In genomic region chr5:179795049-179795862, GRCh38 we compare ENCODE assay signal across 8 cellular contexts. TPM values are rescaled to one million over a fixed set of nuclear protein-coding genes. Genes with fewer than 3 reads are reported as not detected.
DNase-seq lines count a peak whose midpoint lies in the region; ATAC-seq, FAIRE-seq and TF ChIP-seq lines count a peak whose summit lies in the region.

No MANE protein-coding gene starts in this region.

- H3K9me3 ChIP-seq in DOHH2 (ENCODE audit: control insufficient read depth, insufficient read depth, low read length) (no peaks in the 10 kb centered on the region), esophagus squamous epithelium (no peaks in the 10 kb centered on the region), pancreas (no peaks in the 10 kb centered on the region)

- peaks cover 29% of the 10 kb centered on the region; the same call in 1 of the 2 replicates for H3K36me3 ChIP-seq in DOHH2 (ENCODE audit: control insufficient read depth, low read length)
- peaks cover 21 to 33% (median 22%) of the 10 kb centered on the region in 3 donors for H3K36me3 ChIP-seq in esophagus squamous epithelium
- H3K36me3 ChIP-seq in pancreas = peaks cover 0 to 26% (median 8%) of the 10 kb centered on the region in 3 donors

- H3K79me2 ChIP-seq in DOHH2 (ENCODE audit: control insufficient read depth, low read length) = no peaks in the 10 kb centered on the region

- no peaks in the 10 kb centered on the region for H3F3A ChIP-seq in DOHH2 (ENCODE audit: control insufficient read depth, insufficient read depth)

- H3K4me3 ChIP-seq in DOHH2 (ENCODE audit: low read length) (peak overlapping the region; percentile 91), esophagus squamous epithelium (peak overlapping the region; percentile 48 to 70 (median 58)), pancreas (peak overlapping the region; percentile 69 to 86 (median 78))

- ATAC-seq in HG02973 (IDR thresholded peaks at IDR 0.05; ENCODE audit: unreplicated experiment) (peak; percentile 6), SK-N-SH treated with all-trans-retinoic acid at 6 μM for 48 hours (peak; percentile 5), pancreas (peak; percentile 7 to 20 (median 10)), GM18517 (IDR thresholded peaks at IDR 0.05; ENCODE audit: unreplicated experiment) (no peak)

- H3K9me2 ChIP-seq in DOHH2 (replicated peaks; ENCODE audit: control insufficient read depth, low read length) = no peaks in the 10 kb centered on the region

- H3K27me3 ChIP-seq in DOHH2 (ENCODE audit: control insufficient read depth, low read length) = no peaks in the 10 kb centered on the region
- H3K27me3 ChIP-seq in esophagus squamous epithelium = no peaks in the 10 kb centered on the region
- H3K27me3 ChIP-seq in pancreas = no peaks in the 10 kb centered on the region

- H3K4me1 ChIP-seq in DOHH2 (ENCODE audit: control insufficient read depth, low read length) = peaks cover 23% of the 10 kb centered on the region
- peaks cover 41 to 66% (median 43%) of the 10 kb centered on the region in 3 donors for H3K4me1 ChIP-seq in esophagus squamous epithelium
- peaks cover 5 to 12% (median 6%) of the 10 kb centered on the region in 3 donors for H3K4me1 ChIP-seq in pancreas

- H3K27ac ChIP-seq in DOHH2 (ENCODE audit: low read depth, low read length) (no peak overlapping the region), esophagus squamous epithelium (peak overlapping the region; percentile 81 to 93 (median 86)), pancreas (peak overlapping the region; percentile 84 to 91 (median 90))

- H4K20me1 ChIP-seq in DOHH2 (ENCODE audit: control insufficient read depth, insufficient read depth, low read depth, low read length) = no peaks in the 10 kb centered on the region

- TF ChIP-seq CTCF in DOHH2 (IDR thresholded peaks at IDR 0.05; ENCODE audit: low read depth, low read length, poor library complexity, severe bottlenecking) (no peak), esophagus squamous epithelium (IDR thresholded peaks at IDR 0.05) (no peak), pancreas (IDR thresholded peaks at IDR 0.05) (no peak)

- DNase-seq in esophagus squamous epithelium (lab: John Stamatoyannopoulos, UW) (no peak), pancreas (peak in 5 of 6 donors; percentile 40 to 83 (median 54)), cortex of kidney (lab: John Stamatoyannopoulos, UW) (no peak), HCEC 1CT (no peak)

- intact Hi-C loops in esophagus squamous epithelium (cut with DNase I) = loop anchor here (5.0 kb wide), 1 partner anchor 112 kb away; the partner anchor contains the start of gene TBC1D9B
- intact Hi-C loops in pancreas (cut with DNase I) = loop anchor here in 1 of 3 donors (10.0 kb wide), 1 partner anchor 130 kb away; no protein-coding TSS in a partner anchor

- FAIRE-seq in pancreas (lab: Jason Lieb, UNC) = no peak

- 33 to 35% methylated on average over 4 to 5 of the region's 53 CpGs for WGBS in esophagus squamous epithelium, 2 donors
- WGBS in pancreas, 2 donors = 4 to 7% methylated on average over 30 to 53 of the region's 53 CpGs

- peak in 1 of 4 donors; percentile 16 for TF ChIP-seq POLR2A in esophagus squamous epithelium (IDR thresholded peaks at IDR 0.05)

- peak overlapping the region; percentile 85 for H3K4me2 ChIP-seq in DOHH2 (ENCODE audit: low read length)

TF ChIP-seq in SK-N-SH treated with all-trans-retinoic acid at 6 μM for 48 hours, 23 proteins besides CTCF, POLR2A, EP300 and RAD21:
- TF ChIP-seq GLIS3 (CRISPR knock-in tag; IDR thresholded peaks at IDR 0.05) (no peak), BACH2 (CRISPR knock-in tag; IDR thresholded peaks at IDR 0.05; ENCODE audit: borderline replicate concordance) (no peak), TCF4 (CRISPR knock-in tag; IDR thresholded peaks at IDR 0.05; ENCODE audit: borderline replicate concordance) (no peak), ISL1 (CRISPR knock-in tag; IDR thresholded peaks at IDR 0.05) (no peak), PATZ1 (CRISPR knock-in tag; IDR thresholded peaks at IDR 0.05; ENCODE audit: borderline replicate concordance) (no peak), TSHZ2 (CRISPR knock-in tag; IDR thresholded peaks at IDR 0.05) (no peak), ZNF565 (CRISPR knock-in tag; conservative IDR thresholded peaks at IDR 0.05; ENCODE audit: low read depth) (no peak), TOX (CRISPR knock-in tag; IDR thresholded peaks at IDR 0.05; ENCODE audit: borderline replicate concordance) (no peak), POU6F1 (CRISPR knock-in tag; IDR thresholded peaks at IDR 0.05; ENCODE audit: borderline replicate concordance, low read depth) (no peak), ZFP30 (CRISPR knock-in tag; IDR thresholded peaks at IDR 0.05) (no peak)

RNA-seq across cellular contexts. Expression of gene LTC4S, which starts 1.5 kb away (rescaled TPM):
- total RNA-seq in esophagus squamous epithelium = 1 to 10 TPM in 3 of 4 donors, not detected in 1; 4.6 to 6.9 (median 4.7) TPM
- 1 to 10 TPM; 1.1 to 8.7 (median 4.5) TPM for total RNA-seq in pancreas
- 10 to 100 TPM in 1 of 2 donors, 1 to 10 TPM in 1; 4.2 to 10.9 TPM for polyA plus RNA-seq in pancreas

RNA-seq across cellular contexts. Expression of gene MGAT4B, which starts 11.4 kb away (rescaled TPM):
- 100 to 1,000 TPM in 1 of 4 donors, 10 to 100 TPM in 3; 68.5 to 119 (median 87.7) TPM for total RNA-seq in esophagus squamous epithelium
- total RNA-seq in pancreas = 10 to 100 TPM; 33.7 to 97.5 (median 45.9) TPM
- 10 to 100 TPM; 58.7 to 65.4 TPM for polyA plus RNA-seq in pancreas

RNA-seq across cellular contexts. Expression of gene SQSTM1, which starts 25.4 kb away (rescaled TPM):
- 100 to 1,000 TPM; 105 to 236 (median 149) TPM for total RNA-seq in esophagus squamous epithelium
- 100 to 1,000 TPM; 159 to 261 (median 228) TPM for total RNA-seq in pancreas
- polyA plus RNA-seq in pancreas = 100 to 1,000 TPM; 125 to 166 TPM

Comparison
In these comparisons a context has a peak if more than half of its experiments do, and no peak if none do; other contexts are left out.
1. DNase-seq: peak in pancreas (5 of 6); none in esophagus squamous epithelium (single experiment), cortex of kidney (single experiment) and HCEC 1CT (single experiment).
2. Peak in every context shown above with its lines, with median percentiles within 50 percentile points of each other: H3K4me3 ChIP-seq.